ENCODE assay signal across 8 cellular contexts in genomic region chr2:230666885-230667712, GRCh38. TPM values are rescaled to one million over a fixed set of nuclear protein-coding genes. Genes with fewer than 3 reads are reported as not detected.
DNase-seq lines count a peak whose midpoint lies in the region; FAIRE-seq and TF ChIP-seq lines count a peak whose summit lies in the region.

No MANE protein-coding gene starts in this region.

- DNase-seq in GF-D8 (lab: John Stamatoyannopoulos, UW) = peak; percentile 76
- peak; percentile 9 for DNase-seq in NCI-H524 treated with DMSO at 0.1 percent for 48 hours (lab: John Stamatoyannopoulos, UW)
- peak; percentile 86 for DNase-seq in bronchial epithelial cell (ENCODE audit: low read depth)
- no peak for DNase-seq in NCI-H2171 (lab: John Stamatoyannopoulos, UW)
- no peak for DNase-seq in NCI-H2107 (lab: John Stamatoyannopoulos, UW)
- no peak for DNase-seq in retina
- DNase-seq in WERI-Rb-1 = no peak

- H3K36me3 ChIP-seq in bronchial epithelial cell (ENCODE audit: control insufficient read depth, insufficient read depth, low read length) = no peaks in the 10 kb centered on the region
- no peaks in the 10 kb centered on the region for H3K36me3 ChIP-seq in muscle layer of colon (ENCODE audit: insufficient read depth, low read length)
- H3K36me3 ChIP-seq in WERI-Rb-1 = no peaks in the 10 kb centered on the region

- peaks cover 4% of the 10 kb centered on the region for H3K4me1 ChIP-seq in muscle layer of colon (ENCODE audit: insufficient read depth, low read length)

- no peak overlapping the region for H3K9ac ChIP-seq in muscle layer of colon (ENCODE audit: low read length)

- FAIRE-seq in bronchial epithelial cell (lab: Jason Lieb, UNC) = no peak

- H3K27me3 ChIP-seq in bronchial epithelial cell (ENCODE audit: control insufficient read depth, insufficient read depth, low read length) = no peaks in the 10 kb centered on the region
- H3K27me3 ChIP-seq in muscle layer of colon (ENCODE audit: control insufficient read depth in 1 of 2, insufficient read depth in 2 of 2, low read length in 2 of 2) = no peaks in the 10 kb centered on the region
- H3K27me3 ChIP-seq in WERI-Rb-1 (ENCODE audit: insufficient read depth, low read depth, severe bottlenecking) = no peaks in the 10 kb centered on the region

- H3K9me3 ChIP-seq in muscle layer of colon (ENCODE audit: low read length) = no peaks in the 10 kb centered on the region
- H3K9me3 ChIP-seq in WERI-Rb-1 (ENCODE audit: severe bottlenecking) = no peaks in the 10 kb centered on the region

- peak overlapping the region; percentile 2 for H3K27ac ChIP-seq in muscle layer of colon (ENCODE audit: low read depth, low read length)
- no peak overlapping the region for H3K27ac ChIP-seq in WERI-Rb-1

- no peak overlapping the region for H3K4me3 ChIP-seq in bronchial epithelial cell (ENCODE audit: low read depth, low read length)
- no peak overlapping the region for H3K4me3 ChIP-seq in muscle layer of colon (ENCODE audit: low read depth in 1 of 2, low read length in 2 of 2)
- H3K4me3 ChIP-seq in WERI-Rb-1 (ENCODE audit: low read depth, low read length) = no peak overlapping the region

- no peak for TF ChIP-seq CTCF in bronchial epithelial cell (IDR thresholded peaks at IDR 0.05; ENCODE audit: insufficient read depth, low read length, severe bottlenecking)
- no peak for TF ChIP-seq CTCF in WERI-Rb-1 (IDR thresholded peaks at IDR 0.05; ENCODE audit: low read depth, low read length)

RNA-seq across cellular contexts. Expression of gene CAB39, which starts 45.5 kb away (rescaled TPM):
- total RNA-seq in bronchial epithelial cell = 75.3 and 87.4 TPM in 2 replicates

Comparison
In these comparisons a context has a peak if more than half of its experiments do, and no peak if none do; other contexts are left out.
1. DNase-seq: peak in GF-D8 (single experiment), NCI-H524 treated with DMSO at 0.1 percent for 48 hours (single experiment) and bronchial epithelial cell (single experiment); none in NCI-H2171 (single experiment), NCI-H2107 (single experiment), retina (single experiment) and WERI-Rb-1 (single experiment).